Comparison of ENCODE assay signal across 29 cellular contexts in the genomic region with DNA sequence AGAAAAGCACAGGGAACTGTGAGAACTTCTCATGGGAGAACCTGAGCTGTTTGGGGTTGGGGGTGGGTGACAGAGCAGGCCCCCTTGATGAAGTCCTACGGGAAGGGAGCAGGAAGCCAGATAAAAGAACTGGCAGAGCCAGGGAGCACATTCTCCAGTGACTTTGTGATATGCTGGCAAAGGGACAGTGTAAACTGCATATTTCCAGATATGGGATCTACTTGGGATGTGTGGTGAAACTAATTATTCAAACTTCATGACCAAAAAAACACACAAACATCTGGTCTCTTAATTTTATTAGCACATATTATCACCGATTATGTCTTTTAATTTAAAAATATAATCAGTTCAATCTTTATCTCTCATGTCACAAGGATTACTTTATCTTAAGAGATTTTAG.
"Had no signal": no experiment of that assay in that cellular context is flagged by ENCODE, and none has a peak within 500 bp of the region (broad histone marks: within the 10 kb centered on the region; RNA-seq: fewer than 3 reads in every experiment).

No MANE protein-coding gene starts in this region.

- H3K27ac Mint-ChIP-seq: naive thymus-derived CD8-positive, alpha-beta T cell; nephron progenitor cell; neural progenitor cell; stimulated activated naive B cell treated with anti-CD40 and anti-IgM and Interleukin-4, amounts not matched to agents 10 μg/mL and 1 μg/mL and 100 μg/mL, for 72 hours had no signal

- FAIRE-seq: keratinocyte, urothelium cell line had no signal

- H3K27me3 Mint-ChIP-seq: stimulated activated naive B cell treated with anti-CD40 and anti-IgM and Interleukin-4, amounts not matched to agents 10 μg/mL and 1 μg/mL and 100 μg/mL, for 72 hours had no signal

- H2AFZ ChIP-seq: neural progenitor cell, parathyroid adenoma had no signal

- DNase-seq: hippocampal formation; kidney glomerular epithelial cell; left colon; left lung; lower lobe of right lung; mammary epithelial cell; mesenchymal stem cell; naive thymus-derived CD8-positive, alpha-beta T cell; nephron progenitor cell; occipital lobe; psoas muscle; right lobe of liver; stimulated activated CD4-positive, alpha-beta T cell treated with anti-CD3 and anti-CD28 coated beads, Interleukin-12 subunit alpha, Interleukin-12 subunit beta, amount 100 ng/mL, for 4 hours; stimulated activated CD4-positive, alpha-beta T cell treated with anti-CD3 and anti-CD28 coated beads, Interleukin-15, amount 100 ng/mL, for 24 hours; stimulated activated CD4-positive, alpha-beta T cell treated with anti-CD3 and anti-CD28 coated beads, Interleukin-2, amount 100 ng/mL, for 24 hours; stimulated activated CD4-positive, alpha-beta T cell treated with anti-CD3 and anti-CD28 coated beads, Interleukin-4, amount 100 ng/mL, for 1 hour; stimulated activated naive B cell treated with anti-CD40 and anti-IgM and Interleukin-4, amounts not matched to agents 10 μg/mL and 1 μg/mL and 100 μg/mL, for 72 hours; stimulated activated naive CD8-positive, alpha-beta T cell treated with anti-CD3 and anti-CD28 coated beads, Interleukin-15, Interleukin-2, amounts not matched to agents 100 U/mL and 50 U/mL, for 24 hours; stomach; tibial artery; trophoblast cell; upper lobe of right lung had no signal

- H3K27me3 ChIP-seq: left lung, neural progenitor cell, neutrophil, right lobe of liver, stomach, suprapubic skin, tibial artery, upper lobe of right lung had no signal

- H3K79me2 ChIP-seq: parathyroid adenoma had no signal

- H3K27ac ChIP-seq: left lung, lower lobe of right lung, neural progenitor cell, neutrophil, parathyroid adenoma, psoas muscle, right lobe of liver, stomach, suprapubic skin, tibial artery, upper lobe of right lung had no signal

- H3K9ac ChIP-seq: neural progenitor cell, parathyroid adenoma had no signal

- H3K4me1 ChIP-seq: left lung, lower lobe of right lung, neural progenitor cell, parathyroid adenoma, right lobe of liver, suprapubic skin, upper lobe of right lung had no signal

- H3K4me1 Mint-ChIP-seq: naive thymus-derived CD8-positive, alpha-beta T cell; stimulated activated naive B cell treated with anti-CD40 and anti-IgM and Interleukin-4, amounts not matched to agents 10 μg/mL and 1 μg/mL and 100 μg/mL, for 72 hours had no signal

- ATAC-seq: left colon; left lung; lower lobe of right lung; naive thymus-derived CD8-positive, alpha-beta T cell; right lobe of liver; stimulated activated naive B cell treated with anti-CD40 and anti-IgM and Interleukin-4, amounts not matched to agents 10 μg/mL and 1 μg/mL and 100 μg/mL, for 72 hours; stimulated activated naive CD8-positive, alpha-beta T cell treated with anti-CD3 and anti-CD28 coated beads, Interleukin-15, Interleukin-2, amounts not matched to agents 100 U/mL and 50 U/mL, for 24 hours; upper lobe of right lung had no signal

- H3K36me3 Mint-ChIP-seq: naive thymus-derived CD8-positive, alpha-beta T cell; neural progenitor cell; stimulated activated naive B cell treated with anti-CD40 and anti-IgM and Interleukin-4, amounts not matched to agents 10 μg/mL and 1 μg/mL and 100 μg/mL, for 72 hours had no signal

- H3K36me3 ChIP-seq: left lung, lower lobe of right lung, neural progenitor cell, neutrophil, right lobe of liver, stomach, suprapubic skin, thoracic aorta, tibial artery, upper lobe of right lung had no signal

- H3K9me3 ChIP-seq: left lung, lower lobe of right lung, neutrophil, psoas muscle, right lobe of liver, stomach, suprapubic skin, thoracic aorta, tibial artery, upper lobe of right lung had no signal

- H3K4me2 ChIP-seq: neural progenitor cell had no signal

- H3K4me3 ChIP-seq: left lung, lower lobe of right lung, neural progenitor cell, psoas muscle, right lobe of liver, stomach, suprapubic skin, thoracic aorta, tibial artery, upper lobe of right lung had no signal

- H3K9me3 Mint-ChIP-seq: naive thymus-derived CD8-positive, alpha-beta T cell; neural progenitor cell; stimulated activated naive B cell treated with anti-CD40 and anti-IgM and Interleukin-4, amounts not matched to agents 10 μg/mL and 1 μg/mL and 100 μg/mL, for 72 hours had no signal

- H3K4me3 Mint-ChIP-seq: naive thymus-derived CD8-positive, alpha-beta T cell; nephron progenitor cell; neural progenitor cell; stimulated activated naive B cell treated with anti-CD40 and anti-IgM and Interleukin-4, amounts not matched to agents 10 μg/mL and 1 μg/mL and 100 μg/mL, for 72 hours had no signal
